19 cellular contexts compared by ENCODE assay signal in genomic region chr6:165830761-165831160, GRCh38.
DNase-seq lines count a peak whose midpoint lies in the region; ATAC-seq and TF ChIP-seq lines count a peak whose summit lies in the region.
"Had no signal": no experiment of that assay in that cellular context is flagged by ENCODE, and none has a peak within 500 bp of the region (broad histone marks: within the 10 kb centered on the region; RNA-seq: fewer than 3 reads in every experiment).

No MANE protein-coding gene starts in this region.

- intact Hi-C loops in CD4-positive, alpha-beta T cell (cut with DNase I, micrococcal nuclease), result no loop called here

- no peak for ATAC-seq in CD4-positive, alpha-beta T cell (ENCODE audit: poor library complexity)
- no peak for ATAC-seq in HG02623 (IDR thresholded peaks at IDR 0.05; ENCODE audit: unreplicated experiment)
- ATAC-seq: GM12878, HCT116 had no signal

- TF ChIP-seq CTCF in CD4-positive, alpha-beta T cell (IDR thresholded peaks at IDR 0.05), result no peak

- H3K27ac ChIP-seq in CD4-positive, alpha-beta T cell (ENCODE audit: low read depth, low read length), result no peak overlapping the region
- H3K27ac ChIP-seq: C4-2B, GM23248 had no signal

- H3K9me3 ChIP-seq in CD4-positive, alpha-beta T cell (ENCODE audit: control insufficient read depth, low read length), result no peaks in the 10 kb centered on the region

- no peak overlapping the region for H3K4me3 Mint-ChIP-seq in CD4-positive, alpha-beta T cell
- H3K4me3 Mint-ChIP-seq: CD4-positive, CD25-positive, alpha-beta regulatory T cell; CD8-positive, alpha-beta memory T cell; H9; HFFc6 had no signal

- peaks cover 59% of the 10 kb centered on the region for H3K27me3 Mint-ChIP-seq in CD4-positive, alpha-beta T cell

- H3K27me3 ChIP-seq in CD4-positive, alpha-beta T cell (ENCODE audit: control insufficient read depth, insufficient read depth, low read length), result peaks cover 12% of the 10 kb centered on the region

- H3K4me1 Mint-ChIP-seq in CD4-positive, alpha-beta T cell (ENCODE audit: low read depth), result peaks cover 15% of the 10 kb centered on the region

- POLR2A ChIA-PET in HEK293T (lab: Yijun Ruan, JAX), result no interaction called here
- POLR2A ChIA-PET in CD4-positive, alpha-beta T cell (lab: Charles Lee), result no interaction called here

- DNase-seq in HEK293T (ENCODE audit: extremely low spot score), result no peak
- DNase-seq in MV-4-11 (lab: John Stamatoyannopoulos, UW), result peak; percentile 12
- peak; percentile 41 for DNase-seq in amniotic epithelial cell (ENCODE audit: low read depth)
- DNase-seq in CD4-positive, alpha-beta T cell, result no peak
- no peak for DNase-seq in inferior parietal cortex (ENCODE audit: extremely low spot score)
- no peak for DNase-seq in central memory CD4-positive, alpha-beta T cell
- DNase-seq: CD4-positive, CD25-positive, alpha-beta regulatory T cell; CD8-positive, alpha-beta memory T cell; DMS 273 treated with DMSO at 0.1 percent for 48 hours; DMS79; EL; GDM1; GM23248; H9; HFFc6 had no signal

- no peak overlapping the region for H3K27ac Mint-ChIP-seq in CD4-positive, alpha-beta T cell
- H3K27ac Mint-ChIP-seq: CD4-positive, CD25-positive, alpha-beta regulatory T cell; CD8-positive, alpha-beta memory T cell; H9; HFFc6 had no signal

- H3K36me3 Mint-ChIP-seq in CD4-positive, alpha-beta T cell (ENCODE audit: low read depth), result no peaks in the 10 kb centered on the region
- H3K36me3 Mint-ChIP-seq: CD4-positive, CD25-positive, alpha-beta regulatory T cell; CD8-positive, alpha-beta memory T cell had no signal

- H3K9me3 Mint-ChIP-seq in CD4-positive, alpha-beta T cell, result no peaks in the 10 kb centered on the region
- H3K9me3 Mint-ChIP-seq: CD8-positive, alpha-beta memory T cell; H9 had no signal

- CTCF ChIA-PET in HEK293T (lab: Yijun Ruan, JAX), result no interaction called here
- CTCF ChIA-PET in CD4-positive, alpha-beta T cell (lab: Charles Lee), result no interaction called here

TF ChIP-seq in HEK293T, 16 proteins besides CTCF, POLR2A, EP300 and RAD21:
- TF ChIP-seq, protein P1, sequence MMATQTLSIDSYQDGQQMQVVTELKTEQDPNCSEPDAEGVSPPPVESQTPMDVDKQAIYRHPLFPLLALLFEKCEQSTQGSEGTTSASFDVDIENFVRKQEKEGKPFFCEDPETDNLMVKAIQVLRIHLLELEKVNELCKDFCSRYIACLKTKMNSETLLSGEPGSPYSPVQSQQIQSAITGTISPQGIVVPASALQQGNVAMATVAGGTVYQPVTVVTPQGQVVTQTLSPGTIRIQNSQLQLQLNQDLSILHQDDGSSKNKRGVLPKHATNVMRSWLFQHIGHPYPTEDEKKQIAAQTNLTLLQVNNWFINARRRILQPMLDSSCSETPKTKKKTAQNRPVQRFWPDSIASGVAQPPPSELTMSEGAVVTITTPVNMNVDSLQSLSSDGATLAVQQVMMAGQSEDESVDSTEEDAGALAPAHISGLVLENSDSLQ (IDR thresholded peaks at IDR 0.05), result 0 out of 2 replicates have a peak, but pooled peaks have one; percentile 15
- TF ChIP-seq FOXA1 (IDR thresholded peaks at IDR 0.05), result no peak

Comparison
In these comparisons a context has a peak if more than half of its experiments do, and no peak if none do; other contexts are left out.
1. DNase-seq: peak in MV-4-11 (single experiment) and amniotic epithelial cell (single experiment); none in HEK293T (single experiment), CD4-positive, alpha-beta T cell (0 of 10), inferior parietal cortex (single experiment) and central memory CD4-positive, alpha-beta T cell (single experiment).